Comparison of ENCODE assay signal across 2 cellular contexts in the genomic region with DNA sequence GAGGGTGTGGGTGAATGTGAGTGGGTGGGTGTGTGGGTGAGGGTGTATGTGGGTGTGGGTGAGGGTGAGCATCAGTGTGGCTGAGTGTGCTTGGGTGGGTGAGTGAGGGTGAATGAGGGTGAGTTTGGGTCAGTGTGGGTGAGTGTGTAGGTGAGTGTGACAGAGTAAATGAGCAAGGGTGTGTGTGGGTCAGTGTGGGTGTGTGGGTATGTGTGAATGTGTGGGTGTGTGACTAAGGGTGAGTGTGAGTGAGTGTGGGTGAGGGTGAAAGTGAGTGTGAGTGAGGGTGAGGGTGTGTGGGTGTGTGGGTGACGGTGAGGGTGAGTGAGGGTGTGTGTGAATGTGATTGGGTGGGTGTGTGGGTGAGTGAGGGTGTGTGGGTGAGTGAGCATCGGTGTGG.
TF ChIP-seq lines count a peak whose summit lies in the region.

No MANE protein-coding gene starts in this region.

TF ChIP-seq in K562, 482 proteins besides CTCF, POLR2A, EP300 and RAD21:
- TF ChIP-seq EGR1 (conservative IDR thresholded peaks at IDR 0.05) (0 out of 2 replicates have a peak, but pooled peaks have one; percentile 2), NELFE (IDR thresholded peaks at IDR 0.05; ENCODE audit: insufficient read depth, insufficient read length) (no peak)
TF ChIP-seq in K562: peak in this region for 1.

TF ChIP-seq in SK-N-SH, 30 proteins besides CTCF, POLR2A, EP300 and RAD21:
- TF ChIP-seq, protein P1, sequence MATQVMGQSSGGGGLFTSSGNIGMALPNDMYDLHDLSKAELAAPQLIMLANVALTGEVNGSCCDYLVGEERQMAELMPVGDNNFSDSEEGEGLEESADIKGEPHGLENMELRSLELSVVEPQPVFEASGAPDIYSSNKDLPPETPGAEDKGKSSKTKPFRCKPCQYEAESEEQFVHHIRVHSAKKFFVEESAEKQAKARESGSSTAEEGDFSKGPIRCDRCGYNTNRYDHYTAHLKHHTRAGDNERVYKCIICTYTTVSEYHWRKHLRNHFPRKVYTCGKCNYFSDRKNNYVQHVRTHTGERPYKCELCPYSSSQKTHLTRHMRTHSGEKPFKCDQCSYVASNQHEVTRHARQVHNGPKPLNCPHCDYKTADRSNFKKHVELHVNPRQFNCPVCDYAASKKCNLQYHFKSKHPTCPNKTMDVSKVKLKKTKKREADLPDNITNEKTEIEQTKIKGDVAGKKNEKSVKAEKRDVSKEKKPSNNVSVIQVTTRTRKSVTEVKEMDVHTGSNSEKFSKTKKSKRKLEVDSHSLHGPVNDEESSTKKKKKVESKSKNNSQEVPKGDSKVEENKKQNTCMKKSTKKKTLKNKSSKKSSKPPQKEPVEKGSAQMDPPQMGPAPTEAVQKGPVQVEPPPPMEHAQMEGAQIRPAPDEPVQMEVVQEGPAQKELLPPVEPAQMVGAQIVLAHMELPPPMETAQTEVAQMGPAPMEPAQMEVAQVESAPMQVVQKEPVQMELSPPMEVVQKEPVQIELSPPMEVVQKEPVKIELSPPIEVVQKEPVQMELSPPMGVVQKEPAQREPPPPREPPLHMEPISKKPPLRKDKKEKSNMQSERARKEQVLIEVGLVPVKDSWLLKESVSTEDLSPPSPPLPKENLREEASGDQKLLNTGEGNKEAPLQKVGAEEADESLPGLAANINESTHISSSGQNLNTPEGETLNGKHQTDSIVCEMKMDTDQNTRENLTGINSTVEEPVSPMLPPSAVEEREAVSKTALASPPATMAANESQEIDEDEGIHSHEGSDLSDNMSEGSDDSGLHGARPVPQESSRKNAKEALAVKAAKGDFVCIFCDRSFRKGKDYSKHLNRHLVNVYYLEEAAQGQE (IDR thresholded peaks at IDR 0.05; ENCODE audit: low read depth, low read length): no peak
- no peak for TF ChIP-seq FOSL2 (IDR thresholded peaks at IDR 0.05; ENCODE audit: borderline replicate concordance, low read depth)
- TF ChIP-seq NFIC (IDR thresholded peaks at IDR 0.05; ENCODE audit: borderline replicate concordance): no peak
- TF ChIP-seq SIN3A (IDR thresholded peaks at IDR 0.05; ENCODE audit: borderline replicate concordance, low read depth, low read length): no peak
- no peak for TF ChIP-seq GABPA (IDR thresholded peaks at IDR 0.05; ENCODE audit: low read depth)
- TF ChIP-seq YY1 (IDR thresholded peaks at IDR 0.05; ENCODE audit: low read depth): no peak
- TF ChIP-seq RXRA (IDR thresholded peaks at IDR 0.05; ENCODE audit: borderline replicate concordance, low read depth): no peak
- TF ChIP-seq TAF1 (IDR thresholded peaks at IDR 0.05; ENCODE audit: borderline replicate concordance, low read depth, low read length): no peak
- TF ChIP-seq MEF2A (IDR thresholded peaks at IDR 0.05; ENCODE audit: borderline replicate concordance, low read depth): no peak
- TF ChIP-seq RCOR1 (IDR thresholded peaks at IDR 0.05; ENCODE audit: low read length): no peak
- no peak for TF ChIP-seq TEAD4 (IDR thresholded peaks at IDR 0.05; ENCODE audit: borderline replicate concordance, insufficient read depth)
- TF ChIP-seq RFX5 (IDR thresholded peaks at IDR 0.05; ENCODE audit: low read length): no peak
- no peak for TF ChIP-seq CHD2 (IDR thresholded peaks at IDR 0.05; ENCODE audit: low read length, partially characterized antibody)
- no peak for TF ChIP-seq EZH2phosphoT487 (IDR thresholded peaks at IDR 0.05; ENCODE audit: borderline replicate concordance, low read depth)
- no peak for TF ChIP-seq SMC3 (IDR thresholded peaks at IDR 0.05; ENCODE audit: low read depth, low read length)
- TF ChIP-seq, protein P2, sequence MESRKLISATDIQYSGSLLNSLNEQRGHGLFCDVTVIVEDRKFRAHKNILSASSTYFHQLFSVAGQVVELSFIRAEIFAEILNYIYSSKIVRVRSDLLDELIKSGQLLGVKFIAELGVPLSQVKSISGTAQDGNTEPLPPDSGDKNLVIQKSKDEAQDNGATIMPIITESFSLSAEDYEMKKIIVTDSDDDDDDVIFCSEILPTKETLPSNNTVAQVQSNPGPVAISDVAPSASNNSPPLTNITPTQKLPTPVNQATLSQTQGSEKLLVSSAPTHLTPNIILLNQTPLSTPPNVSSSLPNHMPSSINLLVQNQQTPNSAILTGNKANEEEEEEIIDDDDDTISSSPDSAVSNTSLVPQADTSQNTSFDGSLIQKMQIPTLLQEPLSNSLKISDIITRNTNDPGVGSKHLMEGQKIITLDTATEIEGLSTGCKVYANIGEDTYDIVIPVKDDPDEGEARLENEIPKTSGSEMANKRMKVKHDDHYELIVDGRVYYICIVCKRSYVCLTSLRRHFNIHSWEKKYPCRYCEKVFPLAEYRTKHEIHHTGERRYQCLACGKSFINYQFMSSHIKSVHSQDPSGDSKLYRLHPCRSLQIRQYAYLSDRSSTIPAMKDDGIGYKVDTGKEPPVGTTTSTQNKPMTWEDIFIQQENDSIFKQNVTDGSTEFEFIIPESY (IDR thresholded peaks at IDR 0.05; ENCODE audit: borderline replicate concordance, low read depth): no peak
- TF ChIP-seq, protein P3, sequence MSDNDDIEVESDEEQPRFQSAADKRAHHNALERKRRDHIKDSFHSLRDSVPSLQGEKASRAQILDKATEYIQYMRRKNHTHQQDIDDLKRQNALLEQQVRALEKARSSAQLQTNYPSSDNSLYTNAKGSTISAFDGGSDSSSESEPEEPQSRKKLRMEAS (IDR thresholded peaks at IDR 0.05; ENCODE audit: low read depth): no peak
- no peak for TF ChIP-seq MXI1 (IDR thresholded peaks at IDR 0.05; ENCODE audit: low read depth, low read length)
